Comparison of ENCODE assay signal across 2 cellular contexts in the genomic region with DNA sequence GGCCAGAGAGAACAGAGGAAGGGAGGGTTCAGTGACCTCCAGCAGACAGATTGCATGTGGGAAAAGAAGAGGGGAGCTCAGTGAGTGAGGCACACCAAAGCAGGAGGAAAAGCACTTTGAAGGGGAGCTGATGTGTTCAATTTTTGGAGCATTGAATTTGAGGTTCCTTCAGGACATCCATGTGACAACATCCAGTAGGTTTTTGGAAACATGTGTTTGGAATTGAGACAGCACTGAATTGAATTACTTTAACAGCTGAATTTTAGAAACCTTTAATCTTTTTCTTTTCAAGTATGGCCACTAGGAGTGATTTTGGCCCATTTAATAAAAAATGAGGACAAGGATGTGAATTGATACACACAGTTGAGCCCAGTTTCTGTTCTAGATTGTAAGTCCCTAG.
TF ChIP-seq lines count a peak whose summit lies in the region.

No MANE protein-coding gene starts in this region.

TF ChIP-seq in HepG2, 621 proteins besides CTCF, POLR2A, EP300 and RAD21:
- TF ChIP-seq, protein P1, sequence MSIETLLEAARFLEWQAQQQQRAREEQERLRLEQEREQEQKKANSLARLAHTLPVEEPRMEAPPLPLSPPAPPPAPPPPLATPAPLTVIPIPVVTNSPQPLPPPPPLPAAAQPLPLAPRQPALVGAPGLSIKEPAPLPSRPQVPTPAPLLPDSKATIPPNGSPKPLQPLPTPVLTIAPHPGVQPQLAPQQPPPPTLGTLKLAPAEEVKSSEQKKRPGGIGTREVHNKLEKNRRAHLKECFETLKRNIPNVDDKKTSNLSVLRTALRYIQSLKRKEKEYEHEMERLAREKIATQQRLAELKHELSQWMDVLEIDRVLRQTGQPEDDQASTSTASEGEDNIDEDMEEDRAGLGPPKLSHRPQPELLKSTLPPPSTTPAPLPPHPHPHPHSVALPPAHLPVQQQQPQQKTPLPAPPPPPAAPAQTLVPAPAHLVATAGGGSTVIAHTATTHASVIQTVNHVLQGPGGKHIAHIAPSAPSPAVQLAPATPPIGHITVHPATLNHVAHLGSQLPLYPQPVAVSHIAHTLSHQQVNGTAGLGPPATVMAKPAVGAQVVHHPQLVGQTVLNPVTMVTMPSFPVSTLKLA (IDR thresholded peaks at IDR 0.05) = peak; percentile 79
- no peak for TF ChIP-seq FOSL1 (CRISPR knock-in tag; IDR thresholded peaks at IDR 0.05; ENCODE audit: borderline replicate concordance)

TF ChIP-seq in H1, 55 proteins besides CTCF, POLR2A, EP300 and RAD21:
- TF ChIP-seq, protein P2, sequence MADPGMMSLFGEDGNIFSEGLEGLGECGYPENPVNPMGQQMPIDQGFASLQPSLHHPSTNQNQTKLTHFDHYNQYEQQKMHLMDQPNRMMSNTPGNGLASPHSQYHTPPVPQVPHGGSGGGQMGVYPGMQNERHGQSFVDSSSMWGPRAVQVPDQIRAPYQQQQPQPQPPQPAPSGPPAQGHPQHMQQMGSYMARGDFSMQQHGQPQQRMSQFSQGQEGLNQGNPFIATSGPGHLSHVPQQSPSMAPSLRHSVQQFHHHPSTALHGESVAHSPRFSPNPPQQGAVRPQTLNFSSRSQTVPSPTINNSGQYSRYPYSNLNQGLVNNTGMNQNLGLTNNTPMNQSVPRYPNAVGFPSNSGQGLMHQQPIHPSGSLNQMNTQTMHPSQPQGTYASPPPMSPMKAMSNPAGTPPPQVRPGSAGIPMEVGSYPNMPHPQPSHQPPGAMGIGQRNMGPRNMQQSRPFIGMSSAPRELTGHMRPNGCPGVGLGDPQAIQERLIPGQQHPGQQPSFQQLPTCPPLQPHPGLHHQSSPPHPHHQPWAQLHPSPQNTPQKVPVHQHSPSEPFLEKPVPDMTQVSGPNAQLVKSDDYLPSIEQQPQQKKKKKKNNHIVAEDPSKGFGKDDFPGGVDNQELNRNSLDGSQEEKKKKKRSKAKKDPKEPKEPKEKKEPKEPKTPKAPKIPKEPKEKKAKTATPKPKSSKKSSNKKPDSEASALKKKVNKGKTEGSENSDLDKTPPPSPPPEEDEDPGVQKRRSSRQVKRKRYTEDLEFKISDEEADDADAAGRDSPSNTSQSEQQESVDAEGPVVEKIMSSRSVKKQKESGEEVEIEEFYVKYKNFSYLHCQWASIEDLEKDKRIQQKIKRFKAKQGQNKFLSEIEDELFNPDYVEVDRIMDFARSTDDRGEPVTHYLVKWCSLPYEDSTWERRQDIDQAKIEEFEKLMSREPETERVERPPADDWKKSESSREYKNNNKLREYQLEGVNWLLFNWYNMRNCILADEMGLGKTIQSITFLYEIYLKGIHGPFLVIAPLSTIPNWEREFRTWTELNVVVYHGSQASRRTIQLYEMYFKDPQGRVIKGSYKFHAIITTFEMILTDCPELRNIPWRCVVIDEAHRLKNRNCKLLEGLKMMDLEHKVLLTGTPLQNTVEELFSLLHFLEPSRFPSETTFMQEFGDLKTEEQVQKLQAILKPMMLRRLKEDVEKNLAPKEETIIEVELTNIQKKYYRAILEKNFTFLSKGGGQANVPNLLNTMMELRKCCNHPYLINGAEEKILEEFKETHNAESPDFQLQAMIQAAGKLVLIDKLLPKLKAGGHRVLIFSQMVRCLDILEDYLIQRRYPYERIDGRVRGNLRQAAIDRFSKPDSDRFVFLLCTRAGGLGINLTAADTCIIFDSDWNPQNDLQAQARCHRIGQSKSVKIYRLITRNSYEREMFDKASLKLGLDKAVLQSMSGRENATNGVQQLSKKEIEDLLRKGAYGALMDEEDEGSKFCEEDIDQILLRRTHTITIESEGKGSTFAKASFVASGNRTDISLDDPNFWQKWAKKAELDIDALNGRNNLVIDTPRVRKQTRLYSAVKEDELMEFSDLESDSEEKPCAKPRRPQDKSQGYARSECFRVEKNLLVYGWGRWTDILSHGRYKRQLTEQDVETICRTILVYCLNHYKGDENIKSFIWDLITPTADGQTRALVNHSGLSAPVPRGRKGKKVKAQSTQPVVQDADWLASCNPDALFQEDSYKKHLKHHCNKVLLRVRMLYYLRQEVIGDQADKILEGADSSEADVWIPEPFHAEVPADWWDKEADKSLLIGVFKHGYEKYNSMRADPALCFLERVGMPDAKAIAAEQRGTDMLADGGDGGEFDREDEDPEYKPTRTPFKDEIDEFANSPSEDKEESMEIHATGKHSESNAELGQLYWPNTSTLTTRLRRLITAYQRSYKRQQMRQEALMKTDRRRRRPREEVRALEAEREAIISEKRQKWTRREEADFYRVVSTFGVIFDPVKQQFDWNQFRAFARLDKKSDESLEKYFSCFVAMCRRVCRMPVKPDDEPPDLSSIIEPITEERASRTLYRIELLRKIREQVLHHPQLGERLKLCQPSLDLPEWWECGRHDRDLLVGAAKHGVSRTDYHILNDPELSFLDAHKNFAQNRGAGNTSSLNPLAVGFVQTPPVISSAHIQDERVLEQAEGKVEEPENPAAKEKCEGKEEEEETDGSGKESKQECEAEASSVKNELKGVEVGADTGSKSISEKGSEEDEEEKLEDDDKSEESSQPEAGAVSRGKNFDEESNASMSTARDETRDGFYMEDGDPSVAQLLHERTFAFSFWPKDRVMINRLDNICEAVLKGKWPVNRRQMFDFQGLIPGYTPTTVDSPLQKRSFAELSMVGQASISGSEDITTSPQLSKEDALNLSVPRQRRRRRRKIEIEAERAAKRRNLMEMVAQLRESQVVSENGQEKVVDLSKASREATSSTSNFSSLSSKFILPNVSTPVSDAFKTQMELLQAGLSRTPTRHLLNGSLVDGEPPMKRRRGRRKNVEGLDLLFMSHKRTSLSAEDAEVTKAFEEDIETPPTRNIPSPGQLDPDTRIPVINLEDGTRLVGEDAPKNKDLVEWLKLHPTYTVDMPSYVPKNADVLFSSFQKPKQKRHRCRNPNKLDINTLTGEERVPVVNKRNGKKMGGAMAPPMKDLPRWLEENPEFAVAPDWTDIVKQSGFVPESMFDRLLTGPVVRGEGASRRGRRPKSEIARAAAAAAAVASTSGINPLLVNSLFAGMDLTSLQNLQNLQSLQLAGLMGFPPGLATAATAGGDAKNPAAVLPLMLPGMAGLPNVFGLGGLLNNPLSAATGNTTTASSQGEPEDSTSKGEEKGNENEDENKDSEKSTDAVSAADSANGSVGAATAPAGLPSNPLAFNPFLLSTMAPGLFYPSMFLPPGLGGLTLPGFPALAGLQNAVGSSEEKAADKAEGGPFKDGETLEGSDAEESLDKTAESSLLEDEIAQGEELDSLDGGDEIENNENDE (IDR thresholded peaks at IDR 0.05; ENCODE audit: insufficient replicate concordance, low read length) = no peak
- TF ChIP-seq, protein P3, sequence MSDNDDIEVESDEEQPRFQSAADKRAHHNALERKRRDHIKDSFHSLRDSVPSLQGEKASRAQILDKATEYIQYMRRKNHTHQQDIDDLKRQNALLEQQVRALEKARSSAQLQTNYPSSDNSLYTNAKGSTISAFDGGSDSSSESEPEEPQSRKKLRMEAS (IDR thresholded peaks at IDR 0.05) = no peak
- TF ChIP-seq MAFK (IDR thresholded peaks at IDR 0.05; ENCODE audit: low read depth, low read length) (no peak), SUZ12 (IDR thresholded peaks at IDR 0.05; ENCODE audit: low read length) (no peak), CBX5 (IDR thresholded peaks at IDR 0.05; ENCODE audit: low read depth, low read length) (no peak), RBBP5 (IDR thresholded peaks at IDR 0.05; ENCODE audit: borderline replicate concordance, low read depth, low read length) (no peak), SP1 (IDR thresholded peaks at IDR 0.05; ENCODE audit: low read depth, low read length) (no peak), CREB1 (IDR thresholded peaks at IDR 0.05) (no peak), HDAC2 (IDR thresholded peaks at IDR 0.05; ENCODE audit: borderline replicate concordance in 1 of 2, low read depth in 2 of 2, low read length in 2 of 2) (no peak), BCL11A (IDR thresholded peaks at IDR 0.05; ENCODE audit: low read depth in 2 of 2, low read length in 2 of 2) (no peak)
